In the genomic region with DNA sequence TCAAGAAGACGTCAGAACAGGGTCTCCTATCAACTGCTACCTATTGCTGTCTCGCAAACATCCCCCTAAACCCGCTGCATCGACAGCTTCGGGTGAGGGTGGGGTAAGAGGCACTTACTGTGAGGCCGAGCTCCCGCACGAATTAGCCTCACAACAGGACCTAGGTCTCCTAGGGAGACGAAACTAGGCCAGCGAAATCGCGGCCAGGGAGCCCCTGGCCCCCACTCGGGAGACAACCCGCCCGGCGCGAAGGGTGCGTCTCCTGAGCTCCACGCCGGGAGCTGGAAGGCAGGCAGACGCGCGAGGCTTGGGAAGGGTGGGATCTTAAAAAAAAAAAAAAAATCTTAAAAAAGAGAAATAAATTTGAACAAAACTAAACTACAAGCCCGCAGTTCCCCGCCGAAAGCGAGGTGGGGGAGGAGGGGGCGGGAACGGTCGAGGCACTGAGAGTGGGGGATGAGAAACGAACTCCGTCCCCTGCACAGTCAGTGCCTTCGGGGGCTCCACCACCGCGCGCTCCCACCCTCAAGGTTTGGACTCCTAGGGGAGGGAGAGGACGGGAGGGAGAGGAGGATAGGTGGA, we compare ENCODE assay signal across 11 cellular contexts. TPM values are rescaled to one million over a fixed set of nuclear protein-coding genes. Genes with fewer than 3 reads are reported as not detected.
DNase-seq lines count a peak whose midpoint lies in the region; ATAC-seq and TF ChIP-seq lines count a peak whose summit lies in the region.
"Had no signal": no experiment of that assay in that cellular context is flagged by ENCODE, and none has a peak within 500 bp of the region (broad histone marks: within the 10 kb centered on the region; RNA-seq: fewer than 3 reads in every experiment).

No MANE protein-coding gene starts in this region.

- ATAC-seq in HG02623 (IDR thresholded peaks at IDR 0.05; ENCODE audit: unreplicated experiment): no peak

- no peak for TF ChIP-seq CTCF in smooth muscle cell (IDR thresholded peaks at IDR 0.05; ENCODE audit: borderline replicate concordance, insufficient read depth, poor library complexity, severe bottlenecking)

- H3K9ac ChIP-seq in duodenal mucosa (ENCODE audit: low read depth in 1 of 2, low read length in 2 of 2) (no peak overlapping the region), smooth muscle cell (ENCODE audit: low read depth) (no peak overlapping the region)

- H3K9me3 ChIP-seq in MG63 (no peaks in the 10 kb centered on the region), duodenal mucosa (ENCODE audit: control insufficient read depth in 1 of 2, low read length in 2 of 2) (no peaks in the 10 kb centered on the region), smooth muscle cell (replicated peaks; ENCODE audit: low read depth) (no peaks in the 10 kb centered on the region)

- no peaks in the 10 kb centered on the region for H3K36me3 ChIP-seq in MG63
- H3K36me3 ChIP-seq in duodenal mucosa (ENCODE audit: control insufficient read depth in 1 of 2, insufficient read depth in 2 of 2, low read length in 2 of 2): no peaks in the 10 kb centered on the region
- H3K36me3 ChIP-seq in smooth muscle cell (ENCODE audit: low read depth): no peaks in the 10 kb centered on the region

- no peak overlapping the region for H2AFZ ChIP-seq in smooth muscle cell (ENCODE audit: low read depth)

- peak; percentile 39 for DNase-seq in MG63
- DNase-seq in left kidney (ENCODE audit: low read depth, low spot score): peak; percentile 34
- DNase-seq in smooth muscle cell (lab: John Stamatoyannopoulos, UW; ENCODE audit: unreplicated experiment): no peak
- no peak for DNase-seq in HUDEP-2 (lab: John Stamatoyannopoulos, UW; ENCODE audit: unreplicated experiment in 76 of 76)
- no peak for DNase-seq in NCI-H2107 (lab: John Stamatoyannopoulos, UW)
- DNase-seq in activated naive CD4-positive, alpha-beta T cell (lab: John Stamatoyannopoulos, UW): no peak
- DNase-seq: activated CD4-positive, alpha-beta T cell treated with anti-CD3 and anti-CD28 coated beads for 1 hour; effector CD4-positive, alpha-beta T cell; NCI-H226 had no signal

- under 1% methylated on average over 31 of the region's 37 CpGs for WGBS in smooth muscle cell (ENCODE audit: low lambda C conversion rate)

- H4K20me1 ChIP-seq in smooth muscle cell (ENCODE audit: low read depth): no peaks in the 10 kb centered on the region

- H3K27me3 ChIP-seq in MG63 (peaks cover 65% of the 10 kb centered on the region), duodenal mucosa (ENCODE audit: control insufficient read depth in 1 of 2, insufficient read depth in 2 of 2, low read length in 2 of 2) (peaks cover 84 to 96% of the 10 kb centered on the region in 2 donors), smooth muscle cell (ENCODE audit: low read depth) (peaks cover 100% of the 10 kb centered on the region)

- H3K4me3 ChIP-seq in MG63 (peak overlapping the region; percentile 45), duodenal mucosa (ENCODE audit: low read depth in 1 of 2, low read length in 2 of 2) (peak overlapping the region; percentile 50 to 65), smooth muscle cell (peak overlapping the region; percentile 42)

- H3K4me1 ChIP-seq in duodenal mucosa (ENCODE audit: control insufficient read depth in 1 of 2, insufficient read depth in 2 of 2, low read length in 2 of 2) (peaks cover 31 to 43% of the 10 kb centered on the region in 2 donors), smooth muscle cell (ENCODE audit: low read depth) (peaks cover 56% of the 10 kb centered on the region)

- no peaks in the 10 kb centered on the region for H3K79me2 ChIP-seq in smooth muscle cell (ENCODE audit: low read depth)

- peak overlapping the region; percentile 80 for H3K4me2 ChIP-seq in smooth muscle cell

- no peak overlapping the region for H3K27ac ChIP-seq in duodenal mucosa (ENCODE audit: low read depth, low read length)
- no peak overlapping the region for H3K27ac ChIP-seq in smooth muscle cell (ENCODE audit: low read depth)

- no peaks in the 10 kb centered on the region for H3F3A ChIP-seq in smooth muscle cell (ENCODE audit: low read depth)

RNA-seq across cellular contexts. Expression of a gene that starts 33.0 kb away (rescaled TPM):
- 47.3 and 62.1 TPM in 2 replicates for total RNA-seq in MG63 (2014; rRNA removed; shearing (Covaris generic); ENCODE audit: low replicate concordance)
- 1.7 and 2.3 TPM in 2 replicates for total RNA-seq in smooth muscle cell
- polyA plus RNA-seq in smooth muscle cell: 0.58 and 0.93 TPM in 2 replicates

Comparison
In these comparisons a context has a peak if more than half of its experiments do, and no peak if none do; other contexts are left out.
1. DNase-seq: peak in MG63 (single experiment) and left kidney (single experiment); none in smooth muscle cell (single experiment), HUDEP-2 (0 of 76), NCI-H2107 (single experiment) and activated naive CD4-positive, alpha-beta T cell (0 of 4).
2. RNA of a gene that starts 33.0 kb away (total RNA-seq): 47.3 to 62.1 TPM in MG63; 1.7 to 2.3 TPM in smooth muscle cell; every median in the first group is over 10 times any median in the second.
3. Peak in every context shown above with its lines, with median percentiles within 50 percentile points of each other: H3K4me3 ChIP-seq.